In the genomic region with DNA sequence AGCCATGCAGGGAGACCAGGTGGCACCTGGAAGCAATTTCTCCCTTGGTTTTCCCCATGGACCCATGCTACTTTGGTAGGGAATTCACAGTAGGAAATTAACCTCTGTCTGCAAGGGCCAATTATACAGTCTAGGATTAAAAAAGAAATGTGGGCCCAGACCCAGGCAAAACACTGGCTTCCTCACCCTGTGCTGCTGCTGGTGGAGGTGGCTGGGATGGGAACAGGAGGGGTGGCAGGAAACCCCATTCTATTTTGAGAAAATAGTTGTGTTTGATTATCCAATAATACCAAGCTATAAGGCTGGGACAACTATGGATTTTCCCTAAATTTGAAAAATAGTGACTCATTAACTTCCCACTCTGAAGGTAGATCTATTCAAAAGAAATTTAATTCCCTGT, we compare ENCODE assay signal across 27 cellular contexts.
"Had no signal": no experiment of that assay in that cellular context is flagged by ENCODE, and none has a peak within 500 bp of the region (broad histone marks: within the 10 kb centered on the region; RNA-seq: fewer than 3 reads in every experiment).

No MANE protein-coding gene starts in this region.

- H3K4me3 ChIP-seq: SJSA1 had no signal

- H3K4me1 Mint-ChIP-seq: activated B cell treated with CpG ODN at 0.5 μM for 24 hours; activated CD4-positive, alpha-beta T cell treated with anti-CD3 and anti-CD28 coated beads, Interleukin-2, amount 10 ng/mL, durations not matched to agents 24 days and 14 days; activated naive CD8-positive, alpha-beta T cell treated with anti-CD3 and anti-CD28 coated beads, Interleukin-2, amount 50 U/mL, for 24 hours; central memory CD8-positive, alpha-beta T cell; T-helper 17 cell had no signal

- H3K36me3 ChIP-seq: SJSA1 had no signal

- H3K27me3 ChIP-seq: SJSA1 had no signal

- H3K27ac Mint-ChIP-seq: activated B cell treated with CpG ODN at 0.5 μM for 24 hours; activated CD4-positive, alpha-beta T cell treated with anti-CD3 and anti-CD28 coated beads, Interleukin-2, amount 10 ng/mL, durations not matched to agents 24 days and 14 days; activated naive CD4-positive, alpha-beta T cell treated with anti-CD3 and anti-CD28 coated beads, Interleukin-2, amount 50 U/mL, for 72 hours; activated naive CD8-positive, alpha-beta T cell treated with anti-CD3 and anti-CD28 coated beads, Interleukin-2, amount 50 U/mL, for 24 hours; T-helper 17 cell had no signal

- DNase-seq: activated B cell treated with CpG ODN at 0.5 μM for 24 hours; activated CD4-positive, alpha-beta T cell treated with anti-CD3 and anti-CD28 coated beads for 1 hour; activated CD4-positive, alpha-beta T cell treated with anti-CD3 and anti-CD28 coated beads, Interleukin-2, amount 10 ng/mL, durations not matched to agents 24 days and 14 days; activated CD4-positive, alpha-beta T cell treated with anti-CD3 and anti-CD28 coated beads, Interleukin-2, amount 50 U/mL, for 48 hours; activated CD8-positive, alpha-beta memory T cell treated with anti-CD3 and anti-CD28 coated beads for 24 hours; activated effector memory CD4-positive, alpha-beta T cell treated with anti-CD3 and anti-CD28 coated beads, Interleukin-2, amount 50 U/mL, for 16 hours; activated naive CD4-positive, alpha-beta T cell treated with Interleukin-2 at 50 U/mL for 16 hours; activated naive CD8-positive, alpha-beta T cell treated with anti-CD3 and anti-CD28 coated beads, Interleukin-2, amount 50 U/mL, for 24 hours; activated T-cell treated with anti-CD3 and anti-CD28 coated beads, Interleukin-2, amount 50 U/mL, for 4 hours; amygdala; IMR-90; Kasumi-1; KBM-7; NCI-H1105 treated with DMSO at 0.1 percent for 48 hours; NCI-H1694 treated with DMSO at 0.1 percent for 48 hours; NCI-H2029 treated with DMSO at 0.1 percent for 48 hours; NCI-H526; NCI-H82; SHP77; T-helper 17 cell; T-helper 9 cell had no signal

- H3K27me3 Mint-ChIP-seq: activated CD4-positive, alpha-beta T cell treated with anti-CD3 and anti-CD28 coated beads, Interleukin-2, amount 10 ng/mL, durations not matched to agents 24 days and 14 days; brain had no signal

- H3K9me3 ChIP-seq: SJSA1 had no signal

- H3K27ac ChIP-seq: SJSA1 had no signal

- H3K4me3 Mint-ChIP-seq: activated B cell treated with CpG ODN at 0.5 μM for 24 hours; activated CD4-positive, alpha-beta T cell treated with anti-CD3 and anti-CD28 coated beads, Interleukin-2, amount 10 ng/mL, durations not matched to agents 24 days and 14 days; activated naive CD8-positive, alpha-beta T cell treated with anti-CD3 and anti-CD28 coated beads, Interleukin-2, amount 50 U/mL, for 24 hours; activated T-cell treated with anti-CD3 and anti-CD28 coated beads, Interleukin-2, amount 50 U/mL, for 4 hours; brain; central memory CD8-positive, alpha-beta T cell; T-helper 17 cell had no signal

- H3K4me1 ChIP-seq: SJSA1 had no signal

- H3K9me3 Mint-ChIP-seq: activated CD4-positive, alpha-beta T cell treated with anti-CD3 and anti-CD28 coated beads, Interleukin-2, amount 10 ng/mL, durations not matched to agents 24 days and 14 days; activated T-cell treated with anti-CD3 and anti-CD28 coated beads, Interleukin-2, amount 50 U/mL, for 4 hours had no signal

- ATAC-seq: activated naive CD4-positive, alpha-beta T cell treated with anti-CD3 and anti-CD28 coated beads, Interleukin-2, amount 50 U/mL, for 72 hours; activated naive CD8-positive, alpha-beta T cell treated with anti-CD3 and anti-CD28 coated beads, Interleukin-2, amount 50 U/mL, for 24 hours; activated T-cell treated with anti-CD3 and anti-CD28 coated beads, Interleukin-2, amount 50 U/mL, for 4 hours; T-helper 17 cell had no signal

- FAIRE-seq: astrocyte, RCC 7860 had no signal
